ENCODE assay signal across 24 cellular contexts in genomic region chr17:28533091-28533670, GRCh38. TPM values are rescaled to one million over a fixed set of nuclear protein-coding genes. Genes with fewer than 3 reads are reported as not detected.
DNase-seq lines count a peak whose midpoint lies in the region; TF ChIP-seq lines count a peak whose summit lies in the region.
"Had no signal": no experiment of that assay in that cellular context is flagged by ENCODE, and none has a peak within 500 bp of the region (broad histone marks: within the 10 kb centered on the region; RNA-seq: fewer than 3 reads in every experiment).

No MANE protein-coding gene starts in this region.

- H3K9me3 ChIP-seq in breast epithelium (no peaks in the 10 kb centered on the region), vagina (no peaks in the 10 kb centered on the region)
- H3K9me3 ChIP-seq: neutrophil, tibial nerve had no signal

- no peaks in the 10 kb centered on the region for H3K4me1 ChIP-seq in breast epithelium
- peaks cover 28% of the 10 kb centered on the region for H3K4me1 ChIP-seq in vagina
- H3K4me1 ChIP-seq: tibial nerve had no signal

- TF ChIP-seq POLR2A in breast epithelium (IDR thresholded peaks at IDR 0.05): no peak
- no peak for TF ChIP-seq POLR2A in vagina (IDR thresholded peaks at IDR 0.05)

- POLR2A ChIA-PET in MCF 10A (lab: Yijun Ruan, JAX): interaction anchor here (0.8 to 1.1 kb wide), 2 partner anchors 27 to 29 kb away, joined by 4 to 7 read pairs; partner anchors contain the start of gene FOXN1

- no peaks in the 10 kb centered on the region for H3K36me3 ChIP-seq in breast epithelium
- H3K36me3 ChIP-seq in vagina: no peaks in the 10 kb centered on the region
- H3K36me3 ChIP-seq: neutrophil, tibial nerve had no signal

- no TSS peak for BruUV-seq in MCF 10A (replicated peaks; lab: Mats Ljungman, UMichigan)

- H3K9me3 Mint-ChIP-seq in MCF 10A (ENCODE audit: unreplicated experiment): no peaks in the 10 kb centered on the region
- no peaks in the 10 kb centered on the region for H3K9me3 Mint-ChIP-seq in nephron progenitor cell
- H3K9me3 Mint-ChIP-seq: activated CD4-positive, alpha-beta T cell treated with anti-CD3 and anti-CD28 coated beads, Interleukin-2, amount 10 ng/mL, durations not matched to agents 7 days and 5 days; mesothelial cell of epicardium; stimulated activated effector memory CD8-positive, alpha-beta T cell treated with anti-CD3 and anti-CD28 coated beads, Interleukin-12 subunit alpha, Interleukin-12 subunit beta, amount 100 ng/mL, for 72 hours; T-cell had no signal

- peaks cover 11% of the 10 kb centered on the region for H3K27me3 Mint-ChIP-seq in MCF 10A (ENCODE audit: insufficient read depth, unreplicated experiment)
- peaks cover 11% of the 10 kb centered on the region for H3K27me3 Mint-ChIP-seq in nephron progenitor cell (ENCODE audit: low read depth, poor library complexity)

- H3K4me1 Mint-ChIP-seq in MCF 10A (ENCODE audit: insufficient read depth, unreplicated experiment) (peaks cover 20% of the 10 kb centered on the region), nephron progenitor cell (peaks cover 76% of the 10 kb centered on the region)
- H3K4me1 Mint-ChIP-seq: activated CD4-positive, alpha-beta T cell treated with anti-CD3 and anti-CD28 coated beads, Interleukin-2, amount 10 ng/mL, durations not matched to agents 7 days and 5 days; mesothelial cell of epicardium; T-cell had no signal

- no peak overlapping the region for H3K4me3 ChIP-seq in breast epithelium
- H3K4me3 ChIP-seq in epithelial cell of esophagus (ENCODE audit: low read length): no peak overlapping the region
- no peak overlapping the region for H3K4me3 ChIP-seq in vagina
- H3K4me3 ChIP-seq: tibial nerve had no signal

- no peak for TF ChIP-seq CTCF in MCF 10A (IDR thresholded peaks at IDR 0.05; ENCODE audit: unreplicated experiment)
- TF ChIP-seq CTCF in breast epithelium (IDR thresholded peaks at IDR 0.05): no peak
- no peak for TF ChIP-seq CTCF in epithelial cell of esophagus (IDR thresholded peaks at IDR 0.05; ENCODE audit: insufficient read depth, low read depth, low read length, missing control alignments)
- TF ChIP-seq CTCF in nephron progenitor cell (IDR thresholded peaks at IDR 0.05): no peak
- no peak for TF ChIP-seq CTCF in vagina (IDR thresholded peaks at IDR 0.05)

- DNase-seq in MCF 10A (ENCODE audit: unreplicated experiment) (peak; percentile 38), breast epithelium (ENCODE audit: low spot score in 2 of 2) (no peak), epithelial cell of esophagus (ENCODE audit: low read depth) (peak; percentile 78), nephron progenitor cell (no peak), vagina (ENCODE audit: extremely low spot score in 2 of 2) (no peak), SIG-M5 (lab: John Stamatoyannopoulos, UW) (no peak), posterior vena cava (ENCODE audit: low spot score) (no peak), CD1c-positive myeloid dendritic cell (ENCODE audit: extremely low spot score) (no peak)
- DNase-seq: activated CD4-positive, alpha-beta T cell treated with anti-CD3 and anti-CD28 coated beads, Interleukin-2, amount 10 ng/mL, durations not matched to agents 7 days and 5 days; activated effector memory CD4-positive, alpha-beta T cell treated with Interleukin-2 at 50 U/mL for 16 hours; foreskin melanocyte; GF-D8; KBM-7; kidney glomerular epithelial cell; NCI-H1105; NCI-H2107; NCI-H524 treated with DMSO at 0.1 percent for 48 hours; SHP77; T-cell had no signal

- no peaks in the 10 kb centered on the region for H3K27me3 ChIP-seq in breast epithelium
- H3K27me3 ChIP-seq in vagina: no peaks in the 10 kb centered on the region
- H3K27me3 ChIP-seq: neutrophil, tibial nerve had no signal

- H3K36me3 Mint-ChIP-seq in MCF 10A (ENCODE audit: insufficient read depth, unreplicated experiment) (no peaks in the 10 kb centered on the region), nephron progenitor cell (ENCODE audit: low read depth) (no peaks in the 10 kb centered on the region)
- H3K36me3 Mint-ChIP-seq: mesothelial cell of epicardium; stimulated activated effector memory CD8-positive, alpha-beta T cell treated with anti-CD3 and anti-CD28 coated beads, Interleukin-12 subunit alpha, Interleukin-12 subunit beta, amount 100 ng/mL, for 72 hours; T-cell had no signal

- intact Hi-C loops in MCF 10A (cut with micrococcal nuclease) (no loop called here), breast epithelium (cut with DNase I; ENCODE audit: low total_unique reads) (no loop called here), vagina (cut with DNase I) (no loop called here), posterior vena cava (cut with DNase I) (no loop called here)

- H3K4me3 Mint-ChIP-seq in MCF 10A (ENCODE audit: unreplicated experiment) (no peak overlapping the region), nephron progenitor cell (no peak overlapping the region)
- H3K4me3 Mint-ChIP-seq: activated CD4-positive, alpha-beta T cell treated with anti-CD3 and anti-CD28 coated beads, Interleukin-2, amount 10 ng/mL, durations not matched to agents 7 days and 5 days; mesothelial cell of epicardium; stimulated activated effector memory CD8-positive, alpha-beta T cell treated with anti-CD3 and anti-CD28 coated beads, Interleukin-12 subunit alpha, Interleukin-12 subunit beta, amount 100 ng/mL, for 72 hours; T-cell had no signal

- CTCF ChIA-PET in MCF 10A (lab: Yijun Ruan, JAX): interaction anchor here (0.6 to 5.7 kb wide), 2 partner anchors 38 to 86 kb away, joined by 3 to 49 read pairs; no protein-coding TSS in a partner anchor

- H3K27ac Mint-ChIP-seq in MCF 10A (ENCODE audit: low read depth, unreplicated experiment) (no peak overlapping the region), nephron progenitor cell (peak overlapping the region; percentile 85)
- H3K27ac Mint-ChIP-seq: activated CD4-positive, alpha-beta T cell treated with anti-CD3 and anti-CD28 coated beads, Interleukin-2, amount 10 ng/mL, durations not matched to agents 7 days and 5 days; mesothelial cell of epicardium; T-cell had no signal

- no peak overlapping the region for H3K27ac ChIP-seq in breast epithelium
- peak overlapping the region; percentile 31 for H3K27ac ChIP-seq in vagina
- H3K27ac ChIP-seq: 22Rv1, neutrophil, tibial nerve had no signal

RNA-seq across cellular contexts. Expression of gene UNC119, which starts 19.2 kb away (rescaled TPM):
- 12.5 and 13.7 TPM in 2 replicates for total RNA-seq in MCF 10A (2022)
- total RNA-seq in breast epithelium: 10 to 100 TPM; 19.2 to 34.1 (median 32.9) TPM
- total RNA-seq in vagina: 38.1 TPM
- total RNA-seq in posterior vena cava: 10 to 100 TPM; 12.9 to 15.6 TPM

RNA-seq across cellular contexts. Expression of gene FOXN1, which starts 27.0 kb away (rescaled TPM):
- total RNA-seq in MCF 10A (2022) (not detected in 2 replicates), breast epithelium (under 1 TPM in 1 of 3 donors, not detected in 2; 0.29 TPM), vagina (3.4 TPM), posterior vena cava (not detected)
- total RNA-seq: activated CD4-positive, alpha-beta T cell treated with anti-CD3 and anti-CD28 coated beads, Interleukin-2, amount 10 ng/mL, durations not matched to agents 7 days and 5 days; T-cell; tibial nerve had no signal

RNA-seq across cellular contexts. Expression of gene PIGS, which starts 38.1 kb away (rescaled TPM):
- total RNA-seq in MCF 10A (2022) (50.5 and 56.1 TPM in 2 replicates), breast epithelium (10 to 100 TPM; 35.4 to 63.5 (median 53.3) TPM), vagina (22.8 TPM), posterior vena cava (10 to 100 TPM; 27.6 to 33.8 TPM)

RNA-seq across cellular contexts. Expression of gene ALDOC, which starts 43.5 kb away (rescaled TPM):
- total RNA-seq in MCF 10A (2022) (2.4 and 6.0 TPM in 2 replicates), breast epithelium (100 to 1,000 TPM in 1 of 3 donors, 10 to 100 TPM in 2; 19.7 to 191 (median 40.7) TPM), vagina (20.1 TPM), posterior vena cava (1 to 10 TPM; 6.9 to 8.4 TPM)

RNA-seq across cellular contexts. Expression of gene SLC13A2, which starts 59.7 kb away (rescaled TPM):
- total RNA-seq in MCF 10A (2022) (not detected in 2 replicates), breast epithelium (1 to 10 TPM in 1 of 3 donors, under 1 TPM in 1, not detected in 1; 0.66 to 4.0 TPM), vagina (not detected), posterior vena cava (under 1 TPM in 1 of 2 donors, not detected in 1; 0.14 TPM)
- total RNA-seq: activated CD4-positive, alpha-beta T cell treated with anti-CD3 and anti-CD28 coated beads, Interleukin-2, amount 10 ng/mL, durations not matched to agents 7 days and 5 days; mesothelial cell of epicardium; T-cell; tibial nerve had no signal

Comparison
In these comparisons a context has a peak if more than half of its experiments do, and no peak if none do; other contexts are left out.
1. DNase-seq: peak in MCF 10A (single experiment) and epithelial cell of esophagus (single experiment); none in breast epithelium (0 of 2), nephron progenitor cell (single experiment), vagina (0 of 2), SIG-M5 (single experiment), posterior vena cava (single experiment) and CD1c-positive myeloid dendritic cell (single experiment).